ENCODE assay signal across 1 cellular context in the genomic region with DNA sequence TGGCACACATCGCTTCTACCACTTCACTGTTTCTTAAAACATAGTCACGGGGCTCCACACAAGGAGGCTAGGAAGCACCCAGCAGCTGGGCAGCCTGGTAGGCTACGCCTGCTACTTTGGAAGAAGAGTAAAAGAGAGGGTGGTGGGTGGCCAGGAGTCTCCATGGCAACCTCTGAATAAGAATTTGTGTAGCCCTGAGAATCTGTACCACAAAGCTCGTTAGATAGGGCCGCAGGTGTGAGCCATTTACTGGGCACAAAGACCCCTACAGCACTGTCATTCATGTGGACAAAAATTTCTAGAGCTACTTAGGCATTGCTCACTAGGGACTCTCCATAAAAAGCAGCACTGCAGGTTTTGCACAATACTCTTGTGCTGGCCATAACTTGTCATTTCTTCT.
TF ChIP-seq lines count a peak whose summit lies in the region.

No MANE protein-coding gene starts in this region.

TF ChIP-seq in WTC11, 78 proteins besides CTCF, POLR2A, EP300 and RAD21:
- TF ChIP-seq ZNF423 (CRISPR knock-in tag; IDR thresholded peaks at IDR 0.05): no peak
- TF ChIP-seq, protein P1, sequence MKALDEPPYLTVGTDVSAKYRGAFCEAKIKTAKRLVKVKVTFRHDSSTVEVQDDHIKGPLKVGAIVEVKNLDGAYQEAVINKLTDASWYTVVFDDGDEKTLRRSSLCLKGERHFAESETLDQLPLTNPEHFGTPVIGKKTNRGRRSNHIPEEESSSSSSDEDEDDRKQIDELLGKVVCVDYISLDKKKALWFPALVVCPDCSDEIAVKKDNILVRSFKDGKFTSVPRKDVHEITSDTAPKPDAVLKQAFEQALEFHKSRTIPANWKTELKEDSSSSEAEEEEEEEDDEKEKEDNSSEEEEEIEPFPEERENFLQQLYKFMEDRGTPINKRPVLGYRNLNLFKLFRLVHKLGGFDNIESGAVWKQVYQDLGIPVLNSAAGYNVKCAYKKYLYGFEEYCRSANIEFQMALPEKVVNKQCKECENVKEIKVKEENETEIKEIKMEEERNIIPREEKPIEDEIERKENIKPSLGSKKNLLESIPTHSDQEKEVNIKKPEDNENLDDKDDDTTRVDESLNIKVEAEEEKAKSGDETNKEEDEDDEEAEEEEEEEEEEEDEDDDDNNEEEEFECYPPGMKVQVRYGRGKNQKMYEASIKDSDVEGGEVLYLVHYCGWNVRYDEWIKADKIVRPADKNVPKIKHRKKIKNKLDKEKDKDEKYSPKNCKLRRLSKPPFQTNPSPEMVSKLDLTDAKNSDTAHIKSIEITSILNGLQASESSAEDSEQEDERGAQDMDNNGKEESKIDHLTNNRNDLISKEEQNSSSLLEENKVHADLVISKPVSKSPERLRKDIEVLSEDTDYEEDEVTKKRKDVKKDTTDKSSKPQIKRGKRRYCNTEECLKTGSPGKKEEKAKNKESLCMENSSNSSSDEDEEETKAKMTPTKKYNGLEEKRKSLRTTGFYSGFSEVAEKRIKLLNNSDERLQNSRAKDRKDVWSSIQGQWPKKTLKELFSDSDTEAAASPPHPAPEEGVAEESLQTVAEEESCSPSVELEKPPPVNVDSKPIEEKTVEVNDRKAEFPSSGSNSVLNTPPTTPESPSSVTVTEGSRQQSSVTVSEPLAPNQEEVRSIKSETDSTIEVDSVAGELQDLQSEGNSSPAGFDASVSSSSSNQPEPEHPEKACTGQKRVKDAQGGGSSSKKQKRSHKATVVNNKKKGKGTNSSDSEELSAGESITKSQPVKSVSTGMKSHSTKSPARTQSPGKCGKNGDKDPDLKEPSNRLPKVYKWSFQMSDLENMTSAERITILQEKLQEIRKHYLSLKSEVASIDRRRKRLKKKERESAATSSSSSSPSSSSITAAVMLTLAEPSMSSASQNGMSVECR (CRISPR knock-in tag; IDR thresholded peaks at IDR 0.05; ENCODE audit: borderline replicate concordance): no peak
- TF ChIP-seq FOXJ3 (CRISPR knock-in tag; IDR thresholded peaks at IDR 0.05; ENCODE audit: borderline replicate concordance): no peak
- no peak for TF ChIP-seq ESRRA (CRISPR knock-in tag; IDR thresholded peaks at IDR 0.05; ENCODE audit: borderline replicate concordance)
- TF ChIP-seq ZNF671 (CRISPR knock-in tag; IDR thresholded peaks at IDR 0.05): no peak
- TF ChIP-seq ZBTB21 (CRISPR knock-in tag; IDR thresholded peaks at IDR 0.05; ENCODE audit: borderline replicate concordance): no peak
- TF ChIP-seq JUN (CRISPR knock-in tag; IDR thresholded peaks at IDR 0.05): no peak
- no peak for TF ChIP-seq ATF6 (CRISPR knock-in tag; IDR thresholded peaks at IDR 0.05)
TF ChIP-seq in WTC11: peak in this region for 0.
